ENCODE assay signal across 1 cellular context in genomic region chr5:138459311-138459710, GRCh38.
A peak's percentile ranks its signal among the peaks of the same experiment; 100 is the strongest.
TF ChIP-seq lines count a peak whose summit lies in the region.

No MANE protein-coding gene starts in this region.

TF ChIP-seq in HepG2, 621 proteins besides CTCF, POLR2A, EP300 and RAD21 (continued from another document and continues in another):
- TF ChIP-seq ZNF354B (CRISPR knock-in tag; IDR thresholded peaks at IDR 0.05) (no peak), TFDP2 (CRISPR knock-in tag; IDR thresholded peaks at IDR 0.05) (peak; percentile 60), ZNF274 (CRISPR knock-in tag; IDR thresholded peaks at IDR 0.05) (peak; percentile 81; the same call in 1 of the 2 replicates), FOXO1 (CRISPR knock-in tag; IDR thresholded peaks at IDR 0.05) (peak; percentile 14; the same call in 1 of the 2 replicates), ZNF143 (CRISPR knock-in tag; IDR thresholded peaks at IDR 0.05) (0 out of 2 replicates have a peak, but pooled peaks have one; percentile 19), ZNF263 (CRISPR knock-in tag; IDR thresholded peaks at IDR 0.05) (0 out of 2 replicates have a peak, but pooled peaks have one; percentile 27), MLX (CRISPR knock-in tag; IDR thresholded peaks at IDR 0.05) (peak; percentile 96), ZNF878 (CRISPR knock-in tag; IDR thresholded peaks at IDR 0.05) (peak; percentile 90), ZNF574 (CRISPR knock-in tag; IDR thresholded peaks at IDR 0.05) (peak; percentile 41; the same call in 1 of the 2 replicates), ZNF30 (CRISPR knock-in tag; IDR thresholded peaks at IDR 0.05) (0 out of 2 replicates have a peak, but pooled peaks have one; percentile 0), SALL2 (CRISPR knock-in tag; IDR thresholded peaks at IDR 0.05) (peak; percentile 73; the same call in 1 of the 2 replicates), NFKB2 (CRISPR knock-in tag; IDR thresholded peaks at IDR 0.05; ENCODE audit: borderline replicate concordance) (peak; percentile 96), HOXA5 (CRISPR knock-in tag; IDR thresholded peaks at IDR 0.05) (0 out of 2 replicates have a peak, but pooled peaks have one; percentile 24), ZNF441 (CRISPR knock-in tag; IDR thresholded peaks at IDR 0.05; ENCODE audit: borderline replicate concordance) (peak; percentile 88), ZNF772 (CRISPR knock-in tag; IDR thresholded peaks at IDR 0.05) (peak; percentile 76), ZNF3 (CRISPR knock-in tag; IDR thresholded peaks at IDR 0.05) (no peak), ZNF737 (CRISPR knock-in tag; IDR thresholded peaks at IDR 0.05; ENCODE audit: borderline replicate concordance) (0 out of 2 replicates have a peak, but pooled peaks have one; percentile 81), CC2D1A (CRISPR knock-in tag; IDR thresholded peaks at IDR 0.05) (no peak), BCL3 (CRISPR knock-in tag; IDR thresholded peaks at IDR 0.05) (peak; percentile 73), LCORL (IDR thresholded peaks at IDR 0.05) (no peak), LCORL (CRISPR knock-in tag; IDR thresholded peaks at IDR 0.05) (peak; percentile 51; the same call in 1 of the 2 replicates), ZNF75D (CRISPR knock-in tag; IDR thresholded peaks at IDR 0.05; ENCODE audit: borderline replicate concordance) (no peak), ZNF407 (CRISPR knock-in tag; IDR thresholded peaks at IDR 0.05; ENCODE audit: not compliant biosample characterization) (peak; percentile 43), ATF4 (CRISPR knock-in tag; IDR thresholded peaks at IDR 0.05) (peak in 1 of 2 experiments; percentile 78; a peak in 1 of 4 replicates), DMTF1 (CRISPR knock-in tag; IDR thresholded peaks at IDR 0.05) (no peak), HDAC2 (CRISPR knock-in tag; IDR thresholded peaks at IDR 0.05) (peak; percentile 39; the same call in 1 of the 2 replicates), KLF11 (CRISPR knock-in tag; IDR thresholded peaks at IDR 0.05) (peak; percentile 70; the same call in 1 of the 2 replicates), DZIP1 (CRISPR knock-in tag; IDR thresholded peaks at IDR 0.05) (no peak), ZFYVE20 (CRISPR knock-in tag; IDR thresholded peaks at IDR 0.05; ENCODE audit: borderline replicate concordance, low read depth) (0 out of 2 replicates have a peak, but pooled peaks have one; percentile 49), HNF1B (CRISPR knock-in tag; IDR thresholded peaks at IDR 0.05) (peak; percentile 85), PAX8 (CRISPR knock-in tag; IDR thresholded peaks at IDR 0.05; ENCODE audit: borderline replicate concordance) (no peak), ZNF552 (CRISPR knock-in tag; IDR thresholded peaks at IDR 0.05; ENCODE audit: borderline replicate concordance) (0 out of 2 replicates have a peak, but pooled peaks have one; percentile 68), MXI1 (IDR thresholded peaks at IDR 0.05; ENCODE audit: borderline replicate concordance, low read depth, low read length) (peak; percentile 84; the same call in 2 of the 3 replicates), SMAD9 (CRISPR knock-in tag; IDR thresholded peaks at IDR 0.05) (0 out of 2 replicates have a peak, but pooled peaks have one; percentile 63), YY1 (IDR thresholded peaks at IDR 0.05; ENCODE audit: insufficient read depth, insufficient replicate concordance, low read depth, low read length) (no peak), ZNF205 (CRISPR knock-in tag; IDR thresholded peaks at IDR 0.05) (no peak)
